8 cellular contexts compared by ENCODE assay signal in genomic region chr17:45218895-45219661, GRCh38. TPM values are rescaled to one million over a fixed set of nuclear protein-coding genes. Genes with fewer than 3 reads are reported as not detected.
DNase-seq lines count a peak whose midpoint lies in the region; ATAC-seq and TF ChIP-seq lines count a peak whose summit lies in the region.

No MANE protein-coding gene starts in this region.

- peak overlapping the region; percentile 40; the same call in 1 of the 2 replicates for H3K4me2 ChIP-seq in PC-3 (ENCODE audit: low read length)

- H3K4me1 Mint-ChIP-seq in naive thymus-derived CD8-positive, alpha-beta T cell = peaks cover 24 to 55% (median 41%) of the 10 kb centered on the region in 4 donors

- no peaks in the 10 kb centered on the region for H4K20me1 ChIP-seq in PC-3 (ENCODE audit: low read length)

- POLR2A ChIA-PET in PC-3 (lab: Charles Lee; ENCODE audit: unreplicated experiment) = interaction anchor here (0.6 to 1.2 kb wide), 3 partner anchors 98 to 205 kb away, joined by 3 to 5 read pairs (median 4); partner anchors contain the start of gene MAP3K14
- POLR2A ChIA-PET in naive thymus-derived CD8-positive, alpha-beta T cell (lab: Charles Lee) = interaction anchor here (0.6 to 36.4 kb wide), 17 partner anchors 30 to 444 kb away, joined by 3 to 1514 read pairs (median 5); partner anchors contain the start of genes ACBD4, HEXIM1, HEXIM2 and MAP3K14

- H3K27ac ChIP-seq in KOPT-K1 (ENCODE audit: low read depth, low read length, poor library complexity, severe bottlenecking) (peak overlapping the region; percentile 38), PC-3 (ENCODE audit: low read length) (no peak overlapping the region)

- peaks cover 12% of the 10 kb centered on the region for H3K4me1 ChIP-seq in PC-3 (ENCODE audit: insufficient read depth, low read length)

- no peaks in the 10 kb centered on the region for H3K9me2 ChIP-seq in PC-3 (replicated peaks; ENCODE audit: low read length)

- CTCF ChIA-PET in PC-3 (lab: Charles Lee) = interaction anchor here (0.5 to 2.8 kb wide), 11 partner anchors 10 to 207 kb away, joined by 3 to 20 read pairs (median 8); partner anchors contain the start of gene ACBD4

- H3K27ac Mint-ChIP-seq in naive thymus-derived CD8-positive, alpha-beta T cell = peak overlapping the region; percentile 74 to 96 (median 87)

- H3K36me3 ChIP-seq in KOPT-K1 (ENCODE audit: insufficient read depth, low read length) = peaks cover 15% of the 10 kb centered on the region; the same call in 1 of the 2 replicates
- no peaks in the 10 kb centered on the region for H3K36me3 ChIP-seq in PC-3 (ENCODE audit: low read depth, low read length)

- H3K27me3 Mint-ChIP-seq in naive thymus-derived CD8-positive, alpha-beta T cell = no peaks in the 10 kb centered on the region

- H3K4me3 ChIP-seq in PC-3 (ENCODE audit: low read length) = no peak overlapping the region
- H3K4me3 ChIP-seq in epithelial cell of proximal tubule (ENCODE audit: low read depth, low read length) = no peak overlapping the region

- intact Hi-C loops in PC-3 (cut with micrococcal nuclease) = loop anchor here (1.0 to 5.0 kb wide), 3 partner anchors 16 to 613 kb away; no protein-coding TSS in a partner anchor

- H3F3A ChIP-seq in PC-3 (ENCODE audit: low read length, unreplicated experiment) = no peaks in the 10 kb centered on the region

- no TSS peak for BruUV-seq in PC-3 (replicated peaks; lab: Mats Ljungman, UMichigan)

- H3K9me3 ChIP-seq in KOPT-K1 (ENCODE audit: insufficient read depth, low read length, poor library complexity, severe bottlenecking) = no peaks in the 10 kb centered on the region
- H3K9me3 ChIP-seq in PC-3 (ENCODE audit: low read length) = no peaks in the 10 kb centered on the region

- no peaks in the 10 kb centered on the region for H3K27me3 ChIP-seq in PC-3 (ENCODE audit: low read length)

- H2AFZ ChIP-seq in PC-3 (ENCODE audit: low read length) = peak overlapping the region; percentile 65

- peak overlapping the region; percentile 89 to 96 (median 92) for H3K4me3 Mint-ChIP-seq in naive thymus-derived CD8-positive, alpha-beta T cell

- in situ Hi-C loops in Caki2 (cut with HindIII; ENCODE audit: low pct_unique_long_range_greater_than_20kb, low sequenced_read_pairs) = no loop called here

- TF ChIP-seq CTCF in PC-3 (conservative IDR thresholded peaks at IDR 0.05; ENCODE audit: low read depth, low read length) (peak; percentile 98), epithelial cell of proximal tubule (conservative IDR thresholded peaks at IDR 0.05; ENCODE audit: low read depth, low read length) (peak; percentile 93)

- no peaks in the 10 kb centered on the region for H3K9me3 Mint-ChIP-seq in naive thymus-derived CD8-positive, alpha-beta T cell

- ATAC-seq in PC-3 = peak; percentile 76
- ATAC-seq in naive thymus-derived CD8-positive, alpha-beta T cell = peak; percentile 20 to 28
- no peak for ATAC-seq in GM21723 (IDR thresholded peaks at IDR 0.05; ENCODE audit: unreplicated experiment)

- peaks cover 0 to 53% (median 4%) of the 10 kb centered on the region in 3 donors for H3K36me3 Mint-ChIP-seq in naive thymus-derived CD8-positive, alpha-beta T cell

- H3K79me2 ChIP-seq in PC-3 (ENCODE audit: low read length) = 0 out of 2 replicates have a peak, but pooled peaks cover 6% of the 10 kb centered on the region

- DNase-seq in Caki2 (ENCODE audit: low read depth) (peak; percentile 61), PC-3 (peak; percentile 92), activated T-cell treated with anti-CD3 and anti-CD28 coated beads for 4 hours (peak; percentile 91), epithelial cell of proximal tubule (ENCODE audit: low read depth) (no peak)
- peak; percentile 70 to 95 (median 85) for DNase-seq in naive thymus-derived CD8-positive, alpha-beta T cell
- DNase-seq in stimulated activated naive CD4-positive, alpha-beta T cell treated with Interleukin-2 at 50 U/mL for 16 hours (lab: John Stamatoyannopoulos, UW) = peak; percentile 73

- no peak overlapping the region for H3K9ac ChIP-seq in PC-3 (ENCODE audit: low read length)

RNA-seq across cellular contexts. Expression of gene FMNL1, which starts 2.6 kb away (rescaled TPM):
- total RNA-seq in Caki2 (2014; rRNA removed; shearing (Covaris generic); ENCODE audit: low replicate concordance) = 2.3 and 4.1 TPM in 2 replicates
- 8.2 and 14.2 TPM in 2 replicates for total RNA-seq in PC-3 (2014; rRNA removed)
- 5.1 and 5.7 TPM in 2 replicates for total RNA-seq in epithelial cell of proximal tubule
- total RNA-seq in naive thymus-derived CD8-positive, alpha-beta T cell = 100 to 1,000 TPM; 383 to 394 TPM
- 10 to 100 TPM; 18.0 to 35.5 (median 21.5) TPM for polyA plus RNA-seq in naive thymus-derived CD8-positive, alpha-beta T cell

RNA-seq across cellular contexts. Expression of gene SPATA32, which starts 42.8 kb away (rescaled TPM):
- not detected in 2 replicates for total RNA-seq in Caki2 (2014; rRNA removed; shearing (Covaris generic); ENCODE audit: low replicate concordance)
- total RNA-seq in PC-3 (2014; rRNA removed) (not detected in 2 replicates), epithelial cell of proximal tubule (not detected in 2 replicates)
- under 1 TPM; 0.47 to 0.75 TPM for total RNA-seq in naive thymus-derived CD8-positive, alpha-beta T cell
- polyA plus RNA-seq in naive thymus-derived CD8-positive, alpha-beta T cell = under 1 TPM; 0.30 to 0.81 (median 0.44) TPM

RNA-seq across cellular contexts. Expression of gene HEXIM2, which starts 57.4 kb away (rescaled TPM):
- 36.7 and 53.4 TPM in 2 replicates for total RNA-seq in Caki2 (2014; rRNA removed; shearing (Covaris generic); ENCODE audit: low replicate concordance)
- total RNA-seq in PC-3 (2014; rRNA removed) (19.9 and 30.5 TPM in 2 replicates), epithelial cell of proximal tubule (3.0 and 6.1 TPM in 2 replicates)
- 1 to 10 TPM; 3.4 to 4.4 TPM for total RNA-seq in naive thymus-derived CD8-positive, alpha-beta T cell
- polyA plus RNA-seq in naive thymus-derived CD8-positive, alpha-beta T cell = 1 to 10 TPM; 2.6 to 3.6 (median 3.3) TPM

Comparison
In these comparisons a context has a peak if more than half of its experiments do, and no peak if none do; other contexts are left out.
1. RNA of gene FMNL1, which starts 2.6 kb away (total RNA-seq): 383 to 394 TPM in naive thymus-derived CD8-positive, alpha-beta T cell; 8.2 to 14.2 TPM in PC-3, 5.1 to 5.7 TPM in epithelial cell of proximal tubule and 2.3 to 4.1 TPM in Caki2; every median in the first group is over 10 times any median in the second.